Comparison of ENCODE assay signal across 1 cellular context in the genomic region with DNA sequence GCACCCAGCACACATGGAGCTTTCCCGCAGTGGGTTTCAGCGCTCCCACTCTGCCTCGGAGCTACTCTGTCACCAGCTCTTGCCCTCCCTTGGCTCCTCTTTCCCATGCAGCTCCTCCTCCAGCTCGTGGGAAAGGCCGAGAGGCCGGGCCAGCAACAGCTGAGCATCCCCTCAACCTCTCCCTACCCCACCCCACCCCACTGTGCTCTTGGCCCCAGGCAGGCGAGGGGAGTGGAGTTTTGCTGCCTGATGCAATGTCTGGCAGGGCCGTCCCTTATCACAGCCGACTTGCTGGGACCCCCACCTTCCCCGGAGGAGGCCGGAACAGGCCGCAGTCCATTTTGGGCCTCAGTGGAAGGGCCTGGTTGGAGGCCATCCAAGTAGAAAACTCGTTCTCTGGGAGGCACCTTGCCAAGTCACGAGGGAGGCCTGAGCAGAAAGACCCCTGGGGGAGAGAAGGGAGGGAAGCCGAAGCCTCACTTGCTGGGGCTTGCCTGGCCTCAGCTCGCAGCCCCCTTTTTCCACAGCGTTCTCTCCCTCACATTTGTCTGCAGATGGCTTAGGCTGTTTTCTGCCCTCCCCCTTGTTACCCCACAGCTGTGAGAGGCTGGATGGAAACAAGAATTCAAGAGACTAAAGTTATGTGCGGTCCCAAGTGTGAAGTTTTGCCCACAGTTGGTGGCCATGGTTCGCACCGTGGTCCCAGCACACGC.
TF ChIP-seq lines count a peak whose summit lies in the region.

No MANE protein-coding gene starts in this region.

TF ChIP-seq in K562, 482 proteins besides CTCF, POLR2A, EP300 and RAD21 (continued from another document and continues in another):
- TF ChIP-seq MGA (IDR thresholded peaks at IDR 0.05) (0 out of 2 replicates have a peak, but pooled peaks have one; percentile 7), CXXC5 (CRISPR knock-in tag; IDR thresholded peaks at IDR 0.05) (0 out of 2 replicates have a peak, but pooled peaks have one; percentile 33), HNRNPH1 (optimal IDR thresholded peaks at IDR 0.05; ENCODE audit: low read depth, low read length) (no peak), MAFK (IDR thresholded peaks at IDR 0.05; ENCODE audit: low read length) (no peak), LCOR (CRISPR knock-in tag; IDR thresholded peaks at IDR 0.05) (no peak), SRSF7 (optimal IDR thresholded peaks at IDR 0.05; ENCODE audit: low read depth, low read length) (no peak), GTF2E2 (tag; IDR thresholded peaks at IDR 0.05) (no peak), ATF3 (IDR thresholded peaks at IDR 0.05) (peak; percentile 17; the same call in 1 of the 2 replicates), ATF3 (CRISPR knock-in tag; conservative IDR thresholded peaks at IDR 0.05) (no peak), RBFOX2 (IDR thresholded peaks at IDR 0.05; ENCODE audit: low read depth, low read length) (peak; percentile 44), CREB5 (CRISPR knock-in tag; IDR thresholded peaks at IDR 0.05) (no peak), ZNF431 (CRISPR knock-in tag; IDR thresholded peaks at IDR 0.05) (no peak), TSC22D4 (tag; IDR thresholded peaks at IDR 0.05) (no peak), ARID3B (CRISPR knock-in tag; IDR thresholded peaks at IDR 0.05; ENCODE audit: borderline replicate concordance) (no peak), MAX (CRISPR knock-in tag; IDR thresholded peaks at IDR 0.05) (no peak), ZNF124 (CRISPR knock-in tag; IDR thresholded peaks at IDR 0.05) (no peak), ZKSCAN8 (CRISPR knock-in tag; IDR thresholded peaks at IDR 0.05) (no peak), ZFPM2 (CRISPR knock-in tag; IDR thresholded peaks at IDR 0.05) (no peak), ZEB2 (IDR thresholded peaks at IDR 0.05) (no peak), SMAD3 (CRISPR knock-in tag; conservative IDR thresholded peaks at IDR 0.05) (no peak), KLF6 (CRISPR knock-in tag; IDR thresholded peaks at IDR 0.05; ENCODE audit: borderline replicate concordance) (no peak), SNIP1 (IDR thresholded peaks at IDR 0.05; ENCODE audit: low read depth) (no peak), CCNT2 (IDR thresholded peaks at IDR 0.05; ENCODE audit: borderline replicate concordance, extremely low read depth, insufficient read length, low read depth, low read length) (no peak), KDM5B (IDR thresholded peaks at IDR 0.05; ENCODE audit: insufficient replicate concordance, low read depth, low read length) (no peak), ZNF253 (CRISPR knock-in tag; conservative IDR thresholded peaks at IDR 0.05) (no peak), RBM15 (IDR thresholded peaks at IDR 0.05; ENCODE audit: insufficient read depth, low read length) (no peak), TFAM (CRISPR knock-in tag; conservative IDR thresholded peaks at IDR 0.05) (no peak), ZNF766 (CRISPR knock-in tag; conservative IDR thresholded peaks at IDR 0.05) (0 out of 2 replicates have a peak, but pooled peaks have one; percentile 27), UBTF (IDR thresholded peaks at IDR 0.05; ENCODE audit: borderline replicate concordance in 1 of 2, low read depth in 2 of 2, low read length in 2 of 2) (no peak)
- TF ChIP-seq, protein P1, sequence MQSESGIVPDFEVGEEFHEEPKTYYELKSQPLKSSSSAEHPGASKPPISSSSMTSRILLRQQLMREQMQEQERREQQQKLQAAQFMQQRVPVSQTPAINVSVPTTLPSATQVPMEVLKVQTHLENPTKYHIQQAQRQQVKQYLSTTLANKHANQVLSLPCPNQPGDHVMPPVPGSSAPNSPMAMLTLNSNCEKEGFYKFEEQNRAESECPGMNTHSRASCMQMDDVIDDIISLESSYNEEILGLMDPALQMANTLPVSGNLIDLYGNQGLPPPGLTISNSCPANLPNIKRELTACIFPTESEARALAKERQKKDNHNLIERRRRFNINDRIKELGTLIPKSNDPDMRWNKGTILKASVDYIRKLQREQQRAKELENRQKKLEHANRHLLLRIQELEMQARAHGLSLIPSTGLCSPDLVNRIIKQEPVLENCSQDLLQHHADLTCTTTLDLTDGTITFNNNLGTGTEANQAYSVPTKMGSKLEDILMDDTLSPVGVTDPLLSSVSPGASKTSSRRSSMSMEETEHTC (IDR thresholded peaks at IDR 0.05), result no peak
- TF ChIP-seq, protein P2, sequence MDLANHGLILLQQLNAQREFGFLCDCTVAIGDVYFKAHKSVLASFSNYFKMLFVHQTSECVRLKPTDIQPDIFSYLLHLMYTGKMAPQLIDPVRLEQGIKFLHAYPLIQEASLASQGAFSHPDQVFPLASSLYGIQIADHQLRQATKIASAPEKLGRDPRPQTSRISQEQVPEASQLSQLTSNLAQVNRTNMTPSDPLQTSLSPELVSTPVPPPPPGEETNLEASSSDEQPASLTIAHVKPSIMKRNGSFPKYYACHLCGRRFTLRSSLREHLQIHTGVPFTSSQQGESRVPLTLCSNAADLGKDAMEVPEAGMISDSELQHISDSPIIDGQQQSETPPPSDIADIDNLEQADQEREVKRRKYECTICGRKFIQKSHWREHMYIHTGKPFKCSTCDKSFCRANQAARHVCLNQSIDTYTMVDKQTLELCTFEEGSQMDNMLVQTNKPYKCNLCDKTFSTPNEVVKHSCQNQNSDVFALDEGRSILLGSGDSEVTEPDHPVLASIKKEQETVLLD (IDR thresholded peaks at IDR 0.05), result no peak
- TF ChIP-seq, protein P3, sequence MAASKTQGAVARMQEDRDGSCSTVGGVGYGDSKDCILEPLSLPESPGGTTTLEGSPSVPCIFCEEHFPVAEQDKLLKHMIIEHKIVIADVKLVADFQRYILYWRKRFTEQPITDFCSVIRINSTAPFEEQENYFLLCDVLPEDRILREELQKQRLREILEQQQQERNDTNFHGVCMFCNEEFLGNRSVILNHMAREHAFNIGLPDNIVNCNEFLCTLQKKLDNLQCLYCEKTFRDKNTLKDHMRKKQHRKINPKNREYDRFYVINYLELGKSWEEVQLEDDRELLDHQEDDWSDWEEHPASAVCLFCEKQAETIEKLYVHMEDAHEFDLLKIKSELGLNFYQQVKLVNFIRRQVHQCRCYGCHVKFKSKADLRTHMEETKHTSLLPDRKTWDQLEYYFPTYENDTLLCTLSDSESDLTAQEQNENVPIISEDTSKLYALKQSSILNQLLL (CRISPR knock-in tag; IDR thresholded peaks at IDR 0.05; ENCODE audit: borderline replicate concordance), result no peak
